Comparison of ENCODE assay signal across 31 cellular contexts in genomic region chrX:138294951-138295350, GRCh38.
"Had no signal": no experiment of that assay in that cellular context is flagged by ENCODE, and none has a peak within 500 bp of the region (broad histone marks: within the 10 kb centered on the region; RNA-seq: fewer than 3 reads in every experiment).

No MANE protein-coding gene starts in this region.

- H3K9me3 ChIP-seq: neutrophil, pancreas, psoas muscle, spleen, suprapubic skin, testis, tibial artery, transverse colon, upper lobe of right lung, uterus had no signal

- H3K4me3 Mint-ChIP-seq: naive thymus-derived CD8-positive, alpha-beta T cell; natural killer cell treated with Interleukin-12 subunit alpha and Interleukin-12 subunit beta and Interleukin-15 and Interleukin-18, amount 100 ng/mL, for 72 hours; nephron progenitor cell; neural crest cell; stimulated activated memory B cell treated with anti-CD40 and anti-IgM and Interleukin-4, amounts not matched to agents 10 μg/mL and 1 μg/mL and 100 μg/mL, for 72 hours; stimulated activated naive CD8-positive, alpha-beta T cell treated with anti-CD3 and anti-CD28 coated beads, Interleukin-15, amount 100 ng/mL, for 72 hours; type B pancreatic cell had no signal

- H3K36me3 Mint-ChIP-seq: naive thymus-derived CD8-positive, alpha-beta T cell; natural killer cell treated with Interleukin-12 subunit alpha and Interleukin-12 subunit beta and Interleukin-15 and Interleukin-18, amount 100 ng/mL, for 72 hours; stimulated activated memory B cell treated with anti-CD40 and anti-IgM and Interleukin-4, amounts not matched to agents 10 μg/mL and 1 μg/mL and 100 μg/mL, for 72 hours; type B pancreatic cell had no signal

- H3K27ac ChIP-seq: neutrophil, pancreas, psoas muscle, skin epidermis, suprapubic skin, testis, tibial artery, transverse colon, upper lobe of right lung, uterus had no signal

- H3K9me3 Mint-ChIP-seq: naive thymus-derived CD8-positive, alpha-beta T cell; stimulated activated memory B cell treated with anti-CD40 and anti-IgM and Interleukin-4, amounts not matched to agents 10 μg/mL and 1 μg/mL and 100 μg/mL, for 72 hours; stimulated activated naive CD8-positive, alpha-beta T cell treated with anti-CD3 and anti-CD28 coated beads, Interleukin-15, amount 100 ng/mL, for 72 hours; type B pancreatic cell had no signal

- H3K36me3 ChIP-seq: neutrophil, pancreas, spleen, suprapubic skin, tibial artery, transverse colon, upper lobe of right lung, uterus had no signal

- H3K27me3 Mint-ChIP-seq: naive thymus-derived CD8-positive, alpha-beta T cell; progenitor cell of endocrine pancreas; stimulated activated memory B cell treated with anti-CD40 and anti-IgM and Interleukin-4, amounts not matched to agents 10 μg/mL and 1 μg/mL and 100 μg/mL, for 72 hours; stimulated activated naive CD8-positive, alpha-beta T cell treated with anti-CD3 and anti-CD28 coated beads, Interleukin-15, amount 100 ng/mL, for 72 hours; type B pancreatic cell had no signal

- H3K4me2 ChIP-seq: smooth muscle cell had no signal

- ATAC-seq: naive thymus-derived CD8-positive, alpha-beta T cell; natural killer cell treated with Interleukin-12 subunit alpha and Interleukin-12 subunit beta and Interleukin-15 and Interleukin-18, amount 100 ng/mL, for 72 hours; pancreas; psoas muscle; right cardiac atrium; sciatic nerve; stimulated activated memory B cell treated with anti-CD40 and anti-IgM and Interleukin-4, amounts not matched to agents 10 μg/mL and 1 μg/mL and 100 μg/mL, for 72 hours; stimulated activated naive CD8-positive, alpha-beta T cell treated with anti-CD3 and anti-CD28 coated beads, Interleukin-15, amount 100 ng/mL, for 72 hours; stimulated activated naive CD8-positive, alpha-beta T cell treated with anti-CD3 and anti-CD28 coated beads, Interleukin-15, Interleukin-2, amounts not matched to agents 100 U/mL and 50 U/mL, for 24 hours; upper lobe of right lung had no signal

- H3K4me3 ChIP-seq: pancreas, psoas muscle, skin epidermis, smooth muscle cell, spleen, suprapubic skin, testis, tibial artery, transverse colon, upper lobe of right lung, uterus had no signal

- H3K27me3 ChIP-seq: neutrophil, spleen, suprapubic skin, testis, tibial artery, transverse colon, upper lobe of right lung, uterus had no signal

- H3K4me1 ChIP-seq: pancreas, psoas muscle, spleen, suprapubic skin, testis, tibial artery, transverse colon, upper lobe of right lung, uterus had no signal

- FAIRE-seq: pancreas had no signal

- H3K4me1 Mint-ChIP-seq: naive thymus-derived CD8-positive, alpha-beta T cell; nephron progenitor cell; neural crest cell; stimulated activated memory B cell treated with anti-CD40 and anti-IgM and Interleukin-4, amounts not matched to agents 10 μg/mL and 1 μg/mL and 100 μg/mL, for 72 hours; stimulated activated naive CD8-positive, alpha-beta T cell treated with anti-CD3 and anti-CD28 coated beads, Interleukin-15, amount 100 ng/mL, for 72 hours had no signal

- DNase-seq: naive thymus-derived CD8-positive, alpha-beta T cell; nephron progenitor cell; nucleus accumbens; pancreas; psoas muscle; right cardiac atrium; spleen; stimulated activated CD4-positive, alpha-beta T cell treated with anti-CD3 and anti-CD28 coated beads, Interleukin-12 subunit alpha, Interleukin-12 subunit beta, amount 100 ng/mL, for 4 hours; stimulated activated CD4-positive, alpha-beta T cell treated with anti-CD3 and anti-CD28 coated beads, Interleukin-1b, Interleukin-23, amount 100 ng/mL, for 48 hours; stimulated activated CD4-positive, alpha-beta T cell treated with anti-CD3 and anti-CD28 coated beads, Interleukin-4, amount 100 ng/mL, for 1 hour; stimulated activated CD4-positive, alpha-beta T cell treated with anti-CD3 and anti-CD28 coated beads, Interleukin-4, amount 100 ng/mL, for 4 hours; stimulated activated CD8-positive, alpha-beta memory T cell treated with anti-CD3 and anti-CD28 coated beads, Interleukin-4, amount 100 ng/mL, for 48 hours; stimulated activated naive CD4-positive, alpha-beta T cell; stimulated activated naive CD8-positive, alpha-beta T cell treated with anti-CD3 and anti-CD28 coated beads, Interleukin-15, amount 100 ng/mL, for 72 hours; stimulated activated naive CD8-positive, alpha-beta T cell treated with anti-CD3 and anti-CD28 coated beads, Interleukin-15, Interleukin-2, amounts not matched to agents 100 U/mL and 50 U/mL, for 24 hours; substantia nigra; testis; tibial artery; transverse colon; upper lobe of right lung; uterus had no signal

- H3K27ac Mint-ChIP-seq: naive thymus-derived CD8-positive, alpha-beta T cell; natural killer cell treated with Interleukin-12 subunit alpha and Interleukin-12 subunit beta and Interleukin-15 and Interleukin-18, amount 100 ng/mL, for 72 hours; nephron progenitor cell; progenitor cell of endocrine pancreas; stimulated activated memory B cell treated with anti-CD40 and anti-IgM and Interleukin-4, amounts not matched to agents 10 μg/mL and 1 μg/mL and 100 μg/mL, for 72 hours; stimulated activated naive CD8-positive, alpha-beta T cell treated with anti-CD3 and anti-CD28 coated beads, Interleukin-15, amount 100 ng/mL, for 72 hours; type B pancreatic cell had no signal
